In the genomic region with DNA sequence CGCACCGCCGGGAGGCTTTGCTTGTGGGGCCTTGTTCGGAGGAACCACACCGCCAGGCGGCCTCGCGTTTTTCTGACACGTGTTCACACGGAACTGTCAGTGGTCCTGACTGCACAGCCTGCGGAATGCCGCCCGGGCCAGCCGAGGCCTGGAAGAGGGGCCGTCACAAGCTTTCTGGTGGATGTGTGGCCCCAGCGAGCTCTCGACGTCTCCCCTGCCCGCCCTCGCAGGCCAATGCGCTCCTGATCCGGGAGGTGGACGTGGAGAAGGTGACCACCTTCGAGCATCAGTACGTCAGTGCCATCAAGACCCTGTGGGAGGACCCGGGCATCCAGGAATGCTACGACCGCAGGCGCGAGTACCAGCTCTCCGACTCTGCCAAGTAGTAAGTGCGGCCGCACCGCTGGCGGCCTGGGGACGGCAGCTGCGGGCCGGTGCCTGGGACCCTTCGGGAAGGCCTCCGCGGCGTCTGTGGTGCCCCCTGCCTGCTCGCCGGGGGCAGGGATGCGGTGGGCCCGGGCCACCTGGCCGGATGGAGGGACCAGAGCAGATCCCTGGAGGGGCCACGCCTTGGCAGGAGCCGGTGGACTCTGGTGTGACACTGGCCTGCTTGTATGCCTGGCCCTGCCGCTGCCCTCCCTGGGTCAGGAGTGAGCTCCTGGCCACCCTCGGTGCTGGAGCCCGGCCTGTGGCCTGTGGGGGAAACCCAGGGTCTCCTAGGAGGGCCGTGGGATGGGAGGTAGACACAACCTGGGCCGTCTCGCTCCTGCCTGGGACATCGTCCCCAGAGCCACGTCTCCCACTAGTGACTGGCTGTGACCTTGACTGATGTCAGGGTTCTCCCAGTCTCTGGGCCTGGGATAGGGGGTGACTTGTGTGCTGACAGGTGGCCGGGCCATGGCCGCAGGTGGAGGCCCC, we compare ENCODE assay signal across 2 cellular contexts.
A peak's percentile ranks its signal among the peaks of the same experiment; 100 is the strongest.
TF ChIP-seq lines count a peak whose summit lies in the region.

No MANE protein-coding gene starts in this region.

TF ChIP-seq in HEK293, 187 proteins besides CTCF, POLR2A, EP300 and RAD21 (continues in another document):
- TF ChIP-seq ZNF155 (tag by site-specific recombination; IDR thresholded peaks at IDR 0.05) (no peak), ZNF133 (tag by site-specific recombination; IDR thresholded peaks at IDR 0.05) (no peak), ZNF768 (tag by site-specific recombination; IDR thresholded peaks at IDR 0.05) (no peak), ZNF354C (tag by site-specific recombination; IDR thresholded peaks at IDR 0.05; ENCODE audit: borderline replicate concordance, low read depth) (no peak), GLIS2 (tag by site-specific recombination; IDR thresholded peaks at IDR 0.05) (no peak), SCRT2 (tag by site-specific recombination; IDR thresholded peaks at IDR 0.05) (peak; percentile 53; the same call in 1 of the 2 replicates), ZBTB17 (tag by site-specific recombination; IDR thresholded peaks at IDR 0.05) (no peak), OVOL3 (tag by site-specific recombination; IDR thresholded peaks at IDR 0.05) (no peak)
- TF ChIP-seq, protein P1, sequence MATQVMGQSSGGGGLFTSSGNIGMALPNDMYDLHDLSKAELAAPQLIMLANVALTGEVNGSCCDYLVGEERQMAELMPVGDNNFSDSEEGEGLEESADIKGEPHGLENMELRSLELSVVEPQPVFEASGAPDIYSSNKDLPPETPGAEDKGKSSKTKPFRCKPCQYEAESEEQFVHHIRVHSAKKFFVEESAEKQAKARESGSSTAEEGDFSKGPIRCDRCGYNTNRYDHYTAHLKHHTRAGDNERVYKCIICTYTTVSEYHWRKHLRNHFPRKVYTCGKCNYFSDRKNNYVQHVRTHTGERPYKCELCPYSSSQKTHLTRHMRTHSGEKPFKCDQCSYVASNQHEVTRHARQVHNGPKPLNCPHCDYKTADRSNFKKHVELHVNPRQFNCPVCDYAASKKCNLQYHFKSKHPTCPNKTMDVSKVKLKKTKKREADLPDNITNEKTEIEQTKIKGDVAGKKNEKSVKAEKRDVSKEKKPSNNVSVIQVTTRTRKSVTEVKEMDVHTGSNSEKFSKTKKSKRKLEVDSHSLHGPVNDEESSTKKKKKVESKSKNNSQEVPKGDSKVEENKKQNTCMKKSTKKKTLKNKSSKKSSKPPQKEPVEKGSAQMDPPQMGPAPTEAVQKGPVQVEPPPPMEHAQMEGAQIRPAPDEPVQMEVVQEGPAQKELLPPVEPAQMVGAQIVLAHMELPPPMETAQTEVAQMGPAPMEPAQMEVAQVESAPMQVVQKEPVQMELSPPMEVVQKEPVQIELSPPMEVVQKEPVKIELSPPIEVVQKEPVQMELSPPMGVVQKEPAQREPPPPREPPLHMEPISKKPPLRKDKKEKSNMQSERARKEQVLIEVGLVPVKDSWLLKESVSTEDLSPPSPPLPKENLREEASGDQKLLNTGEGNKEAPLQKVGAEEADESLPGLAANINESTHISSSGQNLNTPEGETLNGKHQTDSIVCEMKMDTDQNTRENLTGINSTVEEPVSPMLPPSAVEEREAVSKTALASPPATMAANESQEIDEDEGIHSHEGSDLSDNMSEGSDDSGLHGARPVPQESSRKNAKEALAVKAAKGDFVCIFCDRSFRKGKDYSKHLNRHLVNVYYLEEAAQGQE (tag by site-specific recombination; IDR thresholded peaks at IDR 0.05) = peak; percentile 81
- TF ChIP-seq, protein P2, sequence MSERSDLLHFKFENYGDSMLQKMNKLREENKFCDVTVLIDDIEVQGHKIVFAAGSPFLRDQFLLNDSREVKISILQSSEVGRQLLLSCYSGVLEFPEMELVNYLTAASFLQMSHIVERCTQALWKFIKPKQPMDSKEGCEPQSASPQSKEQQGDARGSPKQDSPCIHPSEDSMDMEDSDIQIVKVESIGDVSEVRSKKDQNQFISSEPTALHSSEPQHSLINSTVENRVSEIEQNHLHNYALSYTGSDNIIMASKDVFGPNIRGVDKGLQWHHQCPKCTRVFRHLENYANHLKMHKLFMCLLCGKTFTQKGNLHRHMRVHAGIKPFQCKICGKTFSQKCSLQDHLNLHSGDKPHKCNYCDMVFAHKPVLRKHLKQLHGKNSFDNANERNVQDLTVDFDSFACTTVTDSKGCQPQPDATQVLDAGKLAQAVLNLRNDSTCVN (tag by site-specific recombination; optimal IDR thresholded peaks at IDR 0.05) = no peak
- TF ChIP-seq, protein P3, sequence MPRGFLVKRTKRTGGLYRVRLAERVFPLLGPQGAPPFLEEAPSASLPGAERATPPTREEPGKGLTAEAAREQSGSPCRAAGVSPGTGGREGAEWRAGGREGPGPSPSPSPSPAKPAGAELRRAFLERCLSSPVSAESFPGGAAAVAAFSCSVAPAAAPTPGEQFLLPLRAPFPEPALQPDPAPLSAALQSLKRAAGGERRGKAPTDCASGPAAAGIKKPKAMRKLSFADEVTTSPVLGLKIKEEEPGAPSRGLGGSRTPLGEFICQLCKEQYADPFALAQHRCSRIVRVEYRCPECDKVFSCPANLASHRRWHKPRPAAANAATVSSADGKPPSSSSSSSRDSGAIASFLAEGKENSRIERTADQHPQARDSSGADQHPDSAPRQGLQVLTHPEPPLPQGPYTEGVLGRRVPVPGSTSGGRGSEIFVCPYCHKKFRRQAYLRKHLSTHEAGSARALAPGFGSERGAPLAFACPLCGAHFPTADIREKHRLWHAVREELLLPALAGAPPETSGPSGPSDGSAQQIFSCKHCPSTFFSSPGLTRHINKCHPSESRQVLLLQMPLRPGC (tag by site-specific recombination; IDR thresholded peaks at IDR 0.05) = no peak
- TF ChIP-seq, protein P4, sequence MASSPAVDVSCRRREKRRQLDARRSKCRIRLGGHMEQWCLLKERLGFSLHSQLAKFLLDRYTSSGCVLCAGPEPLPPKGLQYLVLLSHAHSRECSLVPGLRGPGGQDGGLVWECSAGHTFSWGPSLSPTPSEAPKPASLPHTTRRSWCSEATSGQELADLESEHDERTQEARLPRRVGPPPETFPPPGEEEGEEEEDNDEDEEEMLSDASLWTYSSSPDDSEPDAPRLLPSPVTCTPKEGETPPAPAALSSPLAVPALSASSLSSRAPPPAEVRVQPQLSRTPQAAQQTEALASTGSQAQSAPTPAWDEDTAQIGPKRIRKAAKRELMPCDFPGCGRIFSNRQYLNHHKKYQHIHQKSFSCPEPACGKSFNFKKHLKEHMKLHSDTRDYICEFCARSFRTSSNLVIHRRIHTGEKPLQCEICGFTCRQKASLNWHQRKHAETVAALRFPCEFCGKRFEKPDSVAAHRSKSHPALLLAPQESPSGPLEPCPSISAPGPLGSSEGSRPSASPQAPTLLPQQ (tag by site-specific recombination; IDR thresholded peaks at IDR 0.05) = no peak
- TF ChIP-seq, protein P5, sequence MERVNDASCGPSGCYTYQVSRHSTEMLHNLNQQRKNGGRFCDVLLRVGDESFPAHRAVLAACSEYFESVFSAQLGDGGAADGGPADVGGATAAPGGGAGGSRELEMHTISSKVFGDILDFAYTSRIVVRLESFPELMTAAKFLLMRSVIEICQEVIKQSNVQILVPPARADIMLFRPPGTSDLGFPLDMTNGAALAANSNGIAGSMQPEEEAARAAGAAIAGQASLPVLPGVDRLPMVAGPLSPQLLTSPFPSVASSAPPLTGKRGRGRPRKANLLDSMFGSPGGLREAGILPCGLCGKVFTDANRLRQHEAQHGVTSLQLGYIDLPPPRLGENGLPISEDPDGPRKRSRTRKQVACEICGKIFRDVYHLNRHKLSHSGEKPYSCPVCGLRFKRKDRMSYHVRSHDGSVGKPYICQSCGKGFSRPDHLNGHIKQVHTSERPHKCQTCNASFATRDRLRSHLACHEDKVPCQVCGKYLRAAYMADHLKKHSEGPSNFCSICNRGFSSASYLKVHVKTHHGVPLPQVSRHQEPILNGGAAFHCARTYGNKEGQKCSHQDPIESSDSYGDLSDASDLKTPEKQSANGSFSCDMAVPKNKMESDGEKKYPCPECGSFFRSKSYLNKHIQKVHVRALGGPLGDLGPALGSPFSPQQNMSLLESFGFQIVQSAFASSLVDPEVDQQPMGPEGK (tag by site-specific recombination; IDR thresholded peaks at IDR 0.05) = no peak

TF ChIP-seq in H1, 55 proteins besides CTCF, POLR2A, EP300 and RAD21:
- TF ChIP-seq SRF (IDR thresholded peaks at IDR 0.05; ENCODE audit: low read depth, low read length) = no peak
- TF ChIP-seq FOSL1 (IDR thresholded peaks at IDR 0.05; ENCODE audit: insufficient read depth, low read depth, low read length) = no peak
- TF ChIP-seq NANOG (IDR thresholded peaks at IDR 0.05; ENCODE audit: insufficient read depth, low read depth, low read length, poor library complexity, severe bottlenecking) = no peak
- TF ChIP-seq, protein P6, sequence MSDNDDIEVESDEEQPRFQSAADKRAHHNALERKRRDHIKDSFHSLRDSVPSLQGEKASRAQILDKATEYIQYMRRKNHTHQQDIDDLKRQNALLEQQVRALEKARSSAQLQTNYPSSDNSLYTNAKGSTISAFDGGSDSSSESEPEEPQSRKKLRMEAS (IDR thresholded peaks at IDR 0.05) = peak; percentile 78
- no peak for TF ChIP-seq NRF1 (IDR thresholded peaks at IDR 0.05; ENCODE audit: low read depth, low read length)
- TF ChIP-seq EZH2 (IDR thresholded peaks at IDR 0.05; ENCODE audit: low read depth, low read length, severe bottlenecking) = no peak
- no peak for TF ChIP-seq SP4 (IDR thresholded peaks at IDR 0.05; ENCODE audit: low read length)
- TF ChIP-seq CHD2 (IDR thresholded peaks at IDR 0.05; ENCODE audit: low read length) = no peak
- TF ChIP-seq GABPA (IDR thresholded peaks at IDR 0.05; ENCODE audit: borderline replicate concordance, insufficient read depth, low read length) = no peak
- TF ChIP-seq, protein P7, sequence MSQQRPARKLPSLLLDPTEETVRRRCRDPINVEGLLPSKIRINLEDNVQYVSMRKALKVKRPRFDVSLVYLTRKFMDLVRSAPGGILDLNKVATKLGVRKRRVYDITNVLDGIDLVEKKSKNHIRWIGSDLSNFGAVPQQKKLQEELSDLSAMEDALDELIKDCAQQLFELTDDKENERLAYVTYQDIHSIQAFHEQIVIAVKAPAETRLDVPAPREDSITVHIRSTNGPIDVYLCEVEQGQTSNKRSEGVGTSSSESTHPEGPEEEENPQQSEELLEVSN (IDR thresholded peaks at IDR 0.05) = peak; percentile 63
